Comparison of ENCODE assay signal across 23 cellular contexts in genomic region chr4:151025759-151026158, GRCh38.
"Had no signal": no experiment of that assay in that cellular context is flagged by ENCODE, and none has a peak within 500 bp of the region (broad histone marks: within the 10 kb centered on the region; RNA-seq: fewer than 3 reads in every experiment).

No MANE protein-coding gene starts in this region.

- H3K9me3 ChIP-seq: esophagus muscularis mucosa, heart right ventricle, left lung, mucosa of descending colon, right atrium auricular region, sigmoid colon, testis, tibial artery had no signal

- DNase-seq: dorsolateral prefrontal cortex; effector CD4-positive, alpha-beta T cell; foreskin melanocyte; glutamatergic neuron; heart right ventricle; hippocampal formation; left cardiac atrium; left lung; mesenchymal stem cell; mucosa of descending colon; naive B cell; sigmoid colon; stimulated activated CD4-positive, alpha-beta T cell treated with anti-CD3 and anti-CD28 coated beads, Interleukin-2, amount 100 ng/mL, for 24 hours; stimulated activated CD4-positive, alpha-beta T cell treated with anti-CD3 and anti-CD28 coated beads, Interleukin-4, amount 100 ng/mL, for 24 hours; stimulated activated naive CD4-positive, alpha-beta T cell treated with Interleukin-2 at 50 U/mL for 16 hours; substantia nigra; testis; tibial artery had no signal

- H3K36me3 ChIP-seq: esophagus muscularis mucosa, heart right ventricle, left lung, neural progenitor cell, right atrium auricular region, sigmoid colon, tibial artery had no signal

- ATAC-seq: heart right ventricle; left cardiac atrium; left lung; mucosa of descending colon; stimulated activated effector memory CD8-positive, alpha-beta T cell treated with anti-CD3 and anti-CD28 coated beads, Interleukin-12 subunit alpha, Interleukin-12 subunit beta, amount 100 ng/mL, for 72 hours had no signal

- H3K27ac ChIP-seq: dorsolateral prefrontal cortex, esophagus muscularis mucosa, heart right ventricle, left lung, neural progenitor cell, parathyroid adenoma, right atrium auricular region, sigmoid colon, testis, tibial artery had no signal

- H3K4me3 ChIP-seq: dorsolateral prefrontal cortex, esophagus muscularis mucosa, heart right ventricle, left lung, mucosa of descending colon, neural progenitor cell, right atrium auricular region, sigmoid colon, testis, tibial artery had no signal

- H3K27me3 ChIP-seq: dorsolateral prefrontal cortex, esophagus muscularis mucosa, left lung, neural progenitor cell, right atrium auricular region, sigmoid colon, testis, tibial artery had no signal

- H3K4me1 ChIP-seq: esophagus muscularis mucosa, heart right ventricle, left lung, neural progenitor cell, parathyroid adenoma, right atrium auricular region, sigmoid colon, testis, tibial artery had no signal
